In genomic region chr4:111648056-111648455, GRCh38 we compare ENCODE assay signal across 24 cellular contexts.
"Had no signal": no experiment of that assay in that cellular context is flagged by ENCODE, and none has a peak within 500 bp of the region (broad histone marks: within the 10 kb centered on the region; RNA-seq: fewer than 3 reads in every experiment).

No MANE protein-coding gene starts in this region.

- H3K9ac ChIP-seq: neural progenitor cell, parathyroid adenoma had no signal

- H3K4me2 ChIP-seq: neural progenitor cell had no signal

- H2AFZ ChIP-seq: neural progenitor cell, parathyroid adenoma had no signal

- H3K79me2 ChIP-seq: parathyroid adenoma had no signal

- DNase-seq: occipital lobe; ovary; posterior cingulate gyrus; psoas muscle; right cardiac atrium; right lobe of liver; sigmoid colon; small intestine; stimulated activated CD4-positive, alpha-beta T cell treated with anti-CD3 and anti-CD28 coated beads, Interleukin-15, amount 100 ng/mL, for 24 hours; stimulated activated CD4-positive, alpha-beta T cell treated with anti-CD3 and anti-CD28 coated beads, Interleukin-2, amount 100 ng/mL, for 24 hours; stimulated activated CD4-positive, alpha-beta T cell treated with anti-CD3 and anti-CD28 coated beads, Interleukin-2, amount 100 ng/mL, for 48 hours; stimulated activated CD4-positive, alpha-beta T cell treated with anti-CD3 and anti-CD28 coated beads, Interleukin-4, amount 100 ng/mL, for 24 hours; stimulated activated naive B cell treated with anti-CD40 and anti-IgM and Interleukin-4, amounts not matched to agents 10 μg/mL and 1 μg/mL and 100 μg/mL, for 72 hours; stimulated activated naive CD4-positive, alpha-beta T cell treated with Interleukin-2 at 50 U/mL for 16 hours; stomach; thyroid gland; trophoblast cell; upper lobe of left lung had no signal

- H3K9me3 ChIP-seq: ovary, psoas muscle, right lobe of liver, sigmoid colon, stomach, thoracic aorta, thyroid gland, tibial nerve, upper lobe of left lung, vagina had no signal

- H3K27me3 ChIP-seq: ovary, right lobe of liver, sigmoid colon, stomach, thyroid gland, tibial nerve, upper lobe of left lung, vagina had no signal

- H3K36me3 ChIP-seq: neural progenitor cell, ovary, right lobe of liver, sigmoid colon, stomach, thoracic aorta, thyroid gland, tibial nerve, upper lobe of left lung, vagina had no signal

- H3K4me3 ChIP-seq: neural progenitor cell, ovary, psoas muscle, right lobe of liver, sigmoid colon, stomach, thoracic aorta, thyroid gland, tibial nerve, upper lobe of left lung, vagina had no signal

- ATAC-seq: psoas muscle; right cardiac atrium; right lobe of liver; stimulated activated effector memory CD8-positive, alpha-beta T cell treated with anti-CD3 and anti-CD28 coated beads, Interleukin-12 subunit alpha, Interleukin-12 subunit beta, amount 100 ng/mL, for 72 hours; stimulated activated naive B cell treated with anti-CD40 and anti-IgM and Interleukin-4, amounts not matched to agents 10 μg/mL and 1 μg/mL and 100 μg/mL, for 72 hours had no signal

- H3K27ac ChIP-seq: neural progenitor cell, ovary, parathyroid adenoma, psoas muscle, right lobe of liver, sigmoid colon, stomach, thoracic aorta, thyroid gland, tibial nerve, upper lobe of left lung, vagina had no signal

- H3K4me1 ChIP-seq: parathyroid adenoma, psoas muscle, right lobe of liver, sigmoid colon, stomach, thyroid gland, tibial nerve, upper lobe of left lung, vagina had no signal
